Comparison of ENCODE assay signal across 9 cellular contexts in the genomic region with DNA sequence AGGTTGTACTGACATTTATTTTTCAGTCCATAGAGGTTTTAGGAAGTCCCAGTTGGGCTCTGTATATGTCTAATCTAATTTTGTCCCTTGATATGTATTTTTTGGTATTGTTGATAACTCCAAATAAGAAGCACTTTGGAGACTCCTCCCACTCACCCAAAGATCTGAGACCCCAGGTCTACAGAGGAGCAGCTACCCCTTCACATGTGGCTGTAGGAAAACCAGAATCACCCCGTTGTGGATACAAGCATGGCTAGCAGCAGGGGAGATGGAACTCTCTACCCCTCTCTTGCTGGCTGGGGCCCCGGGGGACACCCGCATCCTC. TPM values are rescaled to one million over a fixed set of nuclear protein-coding genes. Genes with fewer than 3 reads are reported as not detected.
DNase-seq lines count a peak whose midpoint lies in the region; ATAC-seq and TF ChIP-seq lines count a peak whose summit lies in the region.
"Had no signal": no experiment of that assay in that cellular context is flagged by ENCODE, and none has a peak within 500 bp of the region (broad histone marks: within the 10 kb centered on the region; RNA-seq: fewer than 3 reads in every experiment).

No MANE protein-coding gene starts in this region.

- H3K4me3 ChIP-seq in ascending aorta (peak overlapping the region; percentile 49 to 66), left lung (peak overlapping the region; percentile 9 to 38), thoracic aorta (peak overlapping the region; percentile 77)

- intact Hi-C loops in activated CD4-positive, alpha-beta T cell treated with anti-CD3 and anti-CD28 coated beads, Interleukin-2, amount 10 ng/mL, durations not matched to agents 24 days and 14 days (cut with micrococcal nuclease): no loop called here
- intact Hi-C loops in ascending aorta (cut with DNase I) (loop anchor here (2.0 to 5.0 kb wide), 3 partner anchors 62 to 148 kb away; a partner anchor contains a TSS), left lung (cut with DNase I) (no loop called here)

- H3K9me3 Mint-ChIP-seq in activated CD4-positive, alpha-beta T cell treated with anti-CD3 and anti-CD28 coated beads, Interleukin-2, amount 10 ng/mL, durations not matched to agents 24 days and 14 days: no peaks in the 10 kb centered on the region

- ATAC-seq in left lung (no peak), thoracic aorta (ENCODE audit: insufficient number of reproducible peaks, low FRiP score, low read depth) (no peak), GM19463 (IDR thresholded peaks at IDR 0.05; ENCODE audit: unreplicated experiment) (no peak)

- DNase-seq in activated CD4-positive, alpha-beta T cell treated with anti-CD3 and anti-CD28 coated beads, Interleukin-2, amount 10 ng/mL, durations not matched to agents 24 days and 14 days: no peak
- DNase-seq in activated CD4-positive, alpha-beta T cell treated with anti-CD3 and anti-CD28 coated beads for 48 hours: no peak
- DNase-seq in ascending aorta (ENCODE audit: low spot score in 2 of 2) (no peak), left lung (no peak), thoracic aorta (ENCODE audit: low spot score) (no peak), mucosa of gallbladder (ENCODE audit: low spot score) (no peak), NAMALWA (ENCODE audit: low spot score) (no peak)

- no peak overlapping the region for H3K27ac Mint-ChIP-seq in activated CD4-positive, alpha-beta T cell treated with anti-CD3 and anti-CD28 coated beads, Interleukin-2, amount 10 ng/mL, durations not matched to agents 24 days and 14 days

- no peaks in the 10 kb centered on the region for H3K27me3 ChIP-seq in ascending aorta
- peaks cover 5 to 41% of the 10 kb centered on the region in 2 donors for H3K27me3 ChIP-seq in left lung
- H3K27me3 ChIP-seq in thoracic aorta (replicated peaks; ENCODE audit: insufficient read depth): no peaks in the 10 kb centered on the region

- H3K27ac ChIP-seq in ascending aorta (peak overlapping the region; percentile 51 to 64), left lung (peak overlapping the region in 1 of 2 donors; percentile 5), thoracic aorta (peak overlapping the region; percentile 33 to 34)
- H3K27ac ChIP-seq: RWPE1 had no signal

- peaks cover 23% of the 10 kb centered on the region for H3K4me1 Mint-ChIP-seq in activated CD4-positive, alpha-beta T cell treated with anti-CD3 and anti-CD28 coated beads, Interleukin-2, amount 10 ng/mL, durations not matched to agents 24 days and 14 days

- H3K4me1 ChIP-seq in ascending aorta: peaks cover 0 to 4% of the 10 kb centered on the region in 2 donors
- peaks cover 0 to 28% of the 10 kb centered on the region in 2 donors for H3K4me1 ChIP-seq in left lung
- H3K4me1 ChIP-seq in thoracic aorta (ENCODE audit: control insufficient read depth in 1 of 2, low read depth in 2 of 2): peaks cover 0 to 7% of the 10 kb centered on the region in 2 donors

- peaks cover 80% of the 10 kb centered on the region for H3K27me3 Mint-ChIP-seq in activated CD4-positive, alpha-beta T cell treated with anti-CD3 and anti-CD28 coated beads, Interleukin-2, amount 10 ng/mL, durations not matched to agents 24 days and 14 days

- H3K36me3 Mint-ChIP-seq in activated CD4-positive, alpha-beta T cell treated with anti-CD3 and anti-CD28 coated beads, Interleukin-2, amount 10 ng/mL, durations not matched to agents 24 days and 14 days (ENCODE audit: low read depth): no peaks in the 10 kb centered on the region

- H3K9me3 ChIP-seq in ascending aorta (no peaks in the 10 kb centered on the region), left lung (no peaks in the 10 kb centered on the region), thoracic aorta (no peaks in the 10 kb centered on the region)

- H3K4me3 Mint-ChIP-seq in activated CD4-positive, alpha-beta T cell treated with anti-CD3 and anti-CD28 coated beads, Interleukin-2, amount 10 ng/mL, durations not matched to agents 24 days and 14 days: peak overlapping the region; percentile 86

- H3K36me3 ChIP-seq in ascending aorta (no peaks in the 10 kb centered on the region), left lung (peaks cover 0 to 21% of the 10 kb centered on the region in 2 donors), thoracic aorta (no peaks in the 10 kb centered on the region)

- no peak for TF ChIP-seq CTCF in ascending aorta (IDR thresholded peaks at IDR 0.05)
- no peak for TF ChIP-seq CTCF in left lung (IDR thresholded peaks at IDR 0.05)
- no peak for TF ChIP-seq CTCF in thoracic aorta (IDR thresholded peaks at IDR 0.05)

RNA-seq across cellular contexts. Expression of a gene that starts 9.4 kb away (rescaled TPM):
- 0.19 and 0.31 TPM in 2 replicates for total RNA-seq in activated CD4-positive, alpha-beta T cell treated with anti-CD3 and anti-CD28 coated beads, Interleukin-2, amount 10 ng/mL, durations not matched to agents 24 days and 14 days
- total RNA-seq in ascending aorta (18.5 TPM), left lung (10 to 100 TPM; 13.7 to 22.8 TPM), thoracic aorta (10 to 100 TPM in 1 of 2 donors, 1 to 10 TPM in 1; 6.2 to 10.9 TPM), mucosa of gallbladder (69.2 TPM)

Comparison
In these comparisons a context has a peak if more than half of its experiments do, and no peak if none do; other contexts are left out.
1. H3K4me3 ChIP-seq: peak in every context shown above with its lines; median percentile 77 in thoracic aorta; 58 in ascending aorta; 24 in left lung.